ENCODE assay signal across 22 cellular contexts in the genomic region with DNA sequence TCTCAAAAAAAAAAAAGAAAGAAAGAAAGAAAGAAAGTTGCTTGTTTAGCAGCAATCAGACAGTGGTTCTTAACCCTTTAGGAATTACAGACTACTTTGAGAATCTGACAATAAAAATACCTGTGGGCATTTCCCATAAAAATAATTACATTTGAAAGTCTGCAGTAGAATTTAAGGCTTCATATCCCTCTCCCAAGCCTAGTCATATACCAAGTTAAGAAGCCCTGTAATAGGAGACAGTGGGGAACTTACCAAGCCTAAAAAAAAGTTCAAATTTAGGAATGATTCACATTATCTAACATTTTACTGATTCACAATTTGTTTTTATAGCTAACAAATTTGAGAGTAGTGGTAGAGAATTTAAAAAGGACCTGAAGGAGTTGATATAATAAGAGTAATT.
"Had no signal": no experiment of that assay in that cellular context is flagged by ENCODE, and none has a peak within 500 bp of the region (broad histone marks: within the 10 kb centered on the region; RNA-seq: fewer than 3 reads in every experiment).

No MANE protein-coding gene starts in this region.

- DNase-seq: effector CD8-positive, alpha-beta T cell; endodermal cell; foreskin melanocyte; glutamatergic neuron; heart right ventricle; hippocampal formation; left colon; left ventricle myocardium superior; natural killer cell; occipital lobe; pancreas; sigmoid colon; stimulated activated CD4-positive, alpha-beta T cell treated with anti-CD3 and anti-CD28 coated beads, Interleukin-2, amount 100 ng/mL, for 24 hours; stimulated activated CD4-positive, alpha-beta T cell treated with anti-CD3 and anti-CD28 coated beads, Interleukin-4, amount 100 ng/mL, for 24 hours; stimulated activated naive CD8-positive, alpha-beta T cell treated with anti-CD3 and anti-CD28 coated beads, Interleukin-15, Interleukin-2, amounts not matched to agents 100 U/mL and 50 U/mL, for 24 hours; substantia nigra; testis; tibial artery; upper lobe of left lung had no signal

- ATAC-seq: heart right ventricle; left ventricle myocardium superior; natural killer cell; stimulated activated effector memory CD8-positive, alpha-beta T cell treated with anti-CD3 and anti-CD28 coated beads, Interleukin-12 subunit alpha, Interleukin-12 subunit beta, amount 100 ng/mL, for 72 hours; stimulated activated naive CD8-positive, alpha-beta T cell treated with anti-CD3 and anti-CD28 coated beads, Interleukin-15, Interleukin-2, amounts not matched to agents 100 U/mL and 50 U/mL, for 24 hours had no signal

- H3K4me3 ChIP-seq: esophagus muscularis mucosa, heart right ventricle, lung, pancreas, sigmoid colon, testis, tibial artery, upper lobe of left lung had no signal

- H3K9me3 ChIP-seq: esophagus muscularis mucosa, pancreas, sigmoid colon, testis, tibial artery, upper lobe of left lung had no signal

- H3K27me3 ChIP-seq: esophagus muscularis mucosa, heart right ventricle, pancreas, sigmoid colon, testis, tibial artery, upper lobe of left lung had no signal

- H3K27ac ChIP-seq: esophagus muscularis mucosa, heart right ventricle, pancreas, sigmoid colon, testis, tibial artery, upper lobe of left lung had no signal

- H3K36me3 ChIP-seq: esophagus muscularis mucosa, sigmoid colon, tibial artery had no signal
